Comparison of ENCODE assay signal across 8 cellular contexts in genomic region chr6:127342296-127342945, GRCh38. TPM values are rescaled to one million over a fixed set of nuclear protein-coding genes. Genes with fewer than 3 reads are reported as not detected.
A peak's percentile ranks its signal among the peaks of the same experiment; 100 is the strongest.
DNase-seq lines count a peak whose midpoint lies in the region; ATAC-seq and TF ChIP-seq lines count a peak whose summit lies in the region.

No MANE protein-coding gene starts in this region.

- WGBS in lung, 2 donors: 23 to 37% methylated on average over 10 of the region's 10 CpGs

- H3K9me3 ChIP-seq in lung (ENCODE audit: control insufficient read depth in 2 of 2, insufficient read depth in 1 of 2, low read length in 1 of 2): no peaks in the 10 kb centered on the region

- peaks cover 6 to 17% of the 10 kb centered on the region in 2 donors for H3K4me1 ChIP-seq in lung (ENCODE audit: control insufficient read depth in 2 of 2, insufficient read depth in 2 of 2, low read length in 2 of 2)

- H3K27me3 ChIP-seq in lung (ENCODE audit: control insufficient read depth, insufficient read depth): no peaks in the 10 kb centered on the region

- ATAC-seq in lung (ENCODE audit: insufficient read depth, low FRiP score) (no peak), GM21423 (IDR thresholded peaks at IDR 0.05; ENCODE audit: unreplicated experiment) (no peak), HG02610 (IDR thresholded peaks at IDR 0.05; ENCODE audit: unreplicated experiment) (no peak), GM21447 (IDR thresholded peaks at IDR 0.05; ENCODE audit: unreplicated experiment) (no peak)

- H3K36me3 ChIP-seq in lung (ENCODE audit: control insufficient read depth in 2 of 2, insufficient read depth in 2 of 2, low read length in 2 of 2): no peaks in the 10 kb centered on the region

- TF ChIP-seq CTCF in coronary artery (IDR thresholded peaks at IDR 0.05): no peak
- TF ChIP-seq CTCF in lung (IDR thresholded peaks at IDR 0.05; ENCODE audit: control extremely low read depth, extremely low read depth): no peak

- H3K27ac ChIP-seq in coronary artery: peak overlapping the region; percentile 74 to 82
- H3K27ac ChIP-seq in lung (ENCODE audit: low read depth in 1 of 2, low read length in 1 of 2): peak overlapping the region; percentile 14 to 55
- H3K27ac ChIP-seq in caudate nucleus (ENCODE audit: low read depth, low read length): no peak overlapping the region

- H3K4me3 ChIP-seq in coronary artery: peak overlapping the region; percentile 84
- peak overlapping the region; percentile 91 for H3K4me3 ChIP-seq in lung

- DNase-seq in EL (peak; percentile 64), Kasumi-1 (lab: John Stamatoyannopoulos, UW) (peak; percentile 18 to 32), coronary artery (ENCODE audit: low spot score) (no peak), lung (ENCODE audit: low spot score) (peak; percentile 34), caudate nucleus (lab: John Stamatoyannopoulos, UW) (no peak)

RNA-seq across cellular contexts. Expression of gene ECHDC1, which starts 1.0 kb away (rescaled TPM):
- total RNA-seq in lung: 100 to 1,000 TPM in 1 of 2 donors, 10 to 100 TPM in 1; 86.7 to 119 TPM
- 10 to 100 TPM; 56.5 to 76.2 TPM for polyA plus RNA-seq in lung

Comparison
In these comparisons a context has a peak if more than half of its experiments do, and no peak if none do; other contexts are left out.
1. DNase-seq: peak in EL (single experiment), Kasumi-1 (2 of 2) and lung (single experiment); none in coronary artery (single experiment) and caudate nucleus (0 of 61).